17 cellular contexts compared by ENCODE assay signal in genomic region chr3:193114431-193115340, GRCh38.
DNase-seq lines count a peak whose midpoint lies in the region; ATAC-seq and TF ChIP-seq lines count a peak whose summit lies in the region.
"Had no signal": no experiment of that assay in that cellular context is flagged by ENCODE, and none has a peak within 500 bp of the region (broad histone marks: within the 10 kb centered on the region; RNA-seq: fewer than 3 reads in every experiment).

No MANE protein-coding gene starts in this region.

- H3K4me2 ChIP-seq in PC-9: peak overlapping the region; percentile 56
- H3K4me2 ChIP-seq: BLaER1 had no signal

- BruUV-seq in PC-9 (replicated peaks; lab: Mats Ljungman, UMichigan): no TSS peak

- no peaks in the 10 kb centered on the region for H3K36me3 ChIP-seq in PC-9 (ENCODE audit: low read depth)
- no peaks in the 10 kb centered on the region for H3K36me3 ChIP-seq in left lung
- H3K36me3 ChIP-seq: BLaER1 had no signal

- ATAC-seq in left lung (peak; percentile 25), GM19035 (IDR thresholded peaks at IDR 0.05; ENCODE audit: unreplicated experiment) (no peak)
- ATAC-seq: Right ventricle myocardium inferior had no signal

- POLR2A ChIA-PET in PC-9 (lab: Charles Lee; ENCODE audit: unreplicated experiment): interaction anchor here (0.6 kb wide), 1 partner anchor 532 kb away, joined by 6 read pairs; no protein-coding TSS in a partner anchor

- no peak overlapping the region for H2AFZ ChIP-seq in PC-9

- no peaks in the 10 kb centered on the region for H3K27me3 ChIP-seq in PC-9 (ENCODE audit: insufficient read depth, low read depth)
- H3K27me3 ChIP-seq in left lung: no peaks in the 10 kb centered on the region
- H3K27me3 ChIP-seq: BLaER1 had no signal

- H3K9me3 Mint-ChIP-seq in nephron progenitor cell: no peaks in the 10 kb centered on the region
- H3K9me3 Mint-ChIP-seq: T-helper 1 cell treated with Interleukin-12 subunit alpha and Interleukin-12 subunit beta and Interleukin-4 antibody, amounts not matched to agents 30 μg/mL and 1 μg/mL, for 36 hours had no signal

- CTCF ChIA-PET in PC-9 (lab: Charles Lee): no interaction called here

- H3K27me3 Mint-ChIP-seq in nephron progenitor cell (ENCODE audit: low read depth, poor library complexity): peaks cover 4% of the 10 kb centered on the region
- H3K27me3 Mint-ChIP-seq: IgD-negative memory B cell had no signal

- H4K20me1 ChIP-seq in PC-9 (ENCODE audit: insufficient read depth): no peaks in the 10 kb centered on the region
- H4K20me1 ChIP-seq: BLaER1 had no signal

- DNase-seq in SIG-M5 treated with dmso at 0.1 percent for 504 hours (lab: John Stamatoyannopoulos, UW; ENCODE audit: unreplicated experiment) (peak; percentile 11), SIG-M5 (lab: John Stamatoyannopoulos, UW) (no peak), PC-9 (peak; percentile 51 to 76), left lung (no peak), nephron progenitor cell (no peak), NCI-H748 (lab: John Stamatoyannopoulos, UW; ENCODE audit: unreplicated experiment) (no peak), putamen (ENCODE audit: low spot score) (no peak)
- DNase-seq: 8988T; CD8-positive, alpha-beta memory T cell; NCI-H1105 treated with DMSO at 0.1 percent for 48 hours; NCI-H187; NCI-H69 had no signal

- H3K4me1 Mint-ChIP-seq in nephron progenitor cell: no peaks in the 10 kb centered on the region
- H3K4me1 Mint-ChIP-seq: CD8-positive, alpha-beta memory T cell; IgD-negative memory B cell had no signal

- H3K4me3 ChIP-seq in PC-9: peak overlapping the region; percentile 22; the same call in 1 of the 2 replicates
- no peak overlapping the region for H3K4me3 ChIP-seq in left lung
- H3K4me3 ChIP-seq: BLaER1 had no signal

- no peak overlapping the region for H3K27ac Mint-ChIP-seq in nephron progenitor cell
- H3K27ac Mint-ChIP-seq: CD8-positive, alpha-beta memory T cell; IgD-negative memory B cell; T-helper 1 cell treated with Interleukin-12 subunit alpha and Interleukin-12 subunit beta and Interleukin-4 antibody, amounts not matched to agents 30 μg/mL and 1 μg/mL, for 36 hours had no signal

- intact Hi-C loops in PC-9 (cut with micrococcal nuclease; ENCODE audit: unreplicated experiment): loop anchor here (5.0 kb wide), 1 partner anchor 297 kb away; no protein-coding TSS in a partner anchor
- intact Hi-C loops in left lung (cut with DNase I): no loop called here

- H3F3A ChIP-seq in PC-9 (ENCODE audit: insufficient read depth, low read depth): no peaks in the 10 kb centered on the region

- H3K9me2 ChIP-seq in PC-9 (ENCODE audit: insufficient read depth): no peaks in the 10 kb centered on the region

- no peak for TF ChIP-seq CTCF in PC-9 (conservative IDR thresholded peaks at IDR 0.05)
- no peak for TF ChIP-seq CTCF in left lung (IDR thresholded peaks at IDR 0.05)
- TF ChIP-seq CTCF in nephron progenitor cell (IDR thresholded peaks at IDR 0.05): no peak

- no peaks in the 10 kb centered on the region for H3K36me3 Mint-ChIP-seq in nephron progenitor cell (ENCODE audit: low read depth)
- H3K36me3 Mint-ChIP-seq: CD8-positive, alpha-beta memory T cell; IgD-negative memory B cell had no signal

- H3K9me3 ChIP-seq in PC-9 (ENCODE audit: insufficient read depth, low read depth) (no peaks in the 10 kb centered on the region), left lung (no peaks in the 10 kb centered on the region)
- H3K9me3 ChIP-seq: BLaER1 had no signal

- no peak overlapping the region for H3K4me3 Mint-ChIP-seq in nephron progenitor cell
- H3K4me3 Mint-ChIP-seq: CD8-positive, alpha-beta memory T cell; IgD-negative memory B cell; T-helper 1 cell treated with Interleukin-12 subunit alpha and Interleukin-12 subunit beta and Interleukin-4 antibody, amounts not matched to agents 30 μg/mL and 1 μg/mL, for 36 hours had no signal

- H3K79me2 ChIP-seq in PC-9 (ENCODE audit: low read depth): no peaks in the 10 kb centered on the region

- H3K27ac ChIP-seq in PC-9 (no peak overlapping the region), left lung (no peak overlapping the region)
- H3K27ac ChIP-seq: BLaER1 had no signal

- H3K4me1 ChIP-seq in PC-9 (replicated peaks; ENCODE audit: insufficient read depth) (0 out of 2 replicates have a peak, but pooled peaks cover 11% of the 10 kb centered on the region), left lung (no peaks in the 10 kb centered on the region)
- H3K4me1 ChIP-seq: BLaER1 had no signal

Comparison
In these comparisons a context has a peak if more than half of its experiments do, and no peak if none do; other contexts are left out.
1. DNase-seq: peak in SIG-M5 treated with dmso at 0.1 percent for 504 hours (single experiment) and PC-9 (2 of 2); none in SIG-M5 (single experiment), left lung (0 of 2), nephron progenitor cell (single experiment), NCI-H748 (single experiment) and putamen (single experiment).